In genomic region chr6:166830185-166830890, GRCh38 we compare ENCODE assay signal across 10 cellular contexts.
DNase-seq lines count a peak whose midpoint lies in the region; ATAC-seq lines count a peak whose summit lies in the region.
"Had no signal": no experiment of that assay in that cellular context is flagged by ENCODE, and none has a peak within 500 bp of the region (broad histone marks: within the 10 kb centered on the region; RNA-seq: fewer than 3 reads in every experiment).

No MANE protein-coding gene starts in this region.

- H3K79me2 ChIP-seq in Karpas-422 (ENCODE audit: low read length): no peaks in the 10 kb centered on the region

- H3K36me3 ChIP-seq in Karpas-422 (ENCODE audit: insufficient read depth, low read length): no peaks in the 10 kb centered on the region
- H3K36me3 ChIP-seq: thoracic aorta had no signal

- H3K36me3 Mint-ChIP-seq in T-cell: no peaks in the 10 kb centered on the region

- H3K9ac ChIP-seq in Karpas-422 (ENCODE audit: low read length): no peak overlapping the region

- peaks cover 0 to 2% (median 0%) of the 10 kb centered on the region in 3 donors for H3K4me1 Mint-ChIP-seq in T-cell

- H3K27me3 ChIP-seq in Karpas-422 (ENCODE audit: low read length): no peaks in the 10 kb centered on the region

- H3K27ac Mint-ChIP-seq in T-cell: no peak overlapping the region

- no peaks in the 10 kb centered on the region for H3K9me3 ChIP-seq in Karpas-422 (ENCODE audit: low read length)
- H3K9me3 ChIP-seq: thoracic aorta had no signal

- H3K27ac ChIP-seq in Karpas-422 (ENCODE audit: low read length): no peak overlapping the region
- H3K27ac ChIP-seq: thoracic aorta had no signal

- POLR2A ChIA-PET in T-cell (lab: Charles Lee): interaction anchor here in 1 of 2 donors (0.7 kb wide), 1 partner anchor 1102 kb away, joined by 3 read pairs; no protein-coding TSS in a partner anchor

- peak; percentile 15 for DNase-seq in germinal center (ENCODE audit: low spot score)
- no peak for DNase-seq in Karpas-422
- DNase-seq in T-cell: no peak
- no peak for DNase-seq in activated CD8-positive, alpha-beta memory T cell treated with anti-CD3 and anti-CD28 coated beads, Interleukin-2, amount 50 U/mL, for 48 hours
- no peak for DNase-seq in COLO668 (lab: John Stamatoyannopoulos, UW; ENCODE audit: unreplicated experiment)
- DNase-seq: NCI-H446 treated with DMSO at 0.1 percent for 48 hours had no signal

- no peak overlapping the region for H2AFZ ChIP-seq in Karpas-422 (ENCODE audit: low read length)

- CTCF ChIA-PET in T-cell (lab: Charles Lee): no interaction called here

- no peak overlapping the region for H3K4me3 ChIP-seq in Karpas-422 (ENCODE audit: low read length)
- H3K4me3 ChIP-seq: thoracic aorta had no signal

- no peak overlapping the region for H3K4me2 ChIP-seq in Karpas-422 (ENCODE audit: low read depth, low read length, poor library complexity, severe bottlenecking)

- no peaks in the 10 kb centered on the region for H3K27me3 Mint-ChIP-seq in T-cell

- peaks cover 0 to 6% (median 0%) of the 10 kb centered on the region in 3 donors for H3K9me3 Mint-ChIP-seq in T-cell

- no peaks in the 10 kb centered on the region for H3K9me2 ChIP-seq in Karpas-422 (replicated peaks; ENCODE audit: insufficient read depth, low read length)

- H4K20me1 ChIP-seq in Karpas-422 (ENCODE audit: insufficient read depth, low read depth, low read length): no peaks in the 10 kb centered on the region

- ATAC-seq in GM18519 (IDR thresholded peaks at IDR 0.05; ENCODE audit: low FRiP score, unreplicated experiment) (peak; percentile 91), GM21360 (IDR thresholded peaks at IDR 0.05; ENCODE audit: unreplicated experiment) (peak; percentile 94), HG03280 (IDR thresholded peaks at IDR 0.05; ENCODE audit: unreplicated experiment) (peak; percentile 94), T-cell (replicated peaks in 1 of 4) (no peak)

- H3K4me3 Mint-ChIP-seq in T-cell: no peak overlapping the region

- H3K4me1 ChIP-seq in Karpas-422 (ENCODE audit: low read length): no peaks in the 10 kb centered on the region

Comparison
In these comparisons a context has a peak if more than half of its experiments do, and no peak if none do; other contexts are left out.
1. ATAC-seq: peak in GM18519 (single experiment), GM21360 (single experiment) and HG03280 (single experiment); none in T-cell (0 of 4).